ENCODE assay signal across 2 cellular contexts in the genomic region with DNA sequence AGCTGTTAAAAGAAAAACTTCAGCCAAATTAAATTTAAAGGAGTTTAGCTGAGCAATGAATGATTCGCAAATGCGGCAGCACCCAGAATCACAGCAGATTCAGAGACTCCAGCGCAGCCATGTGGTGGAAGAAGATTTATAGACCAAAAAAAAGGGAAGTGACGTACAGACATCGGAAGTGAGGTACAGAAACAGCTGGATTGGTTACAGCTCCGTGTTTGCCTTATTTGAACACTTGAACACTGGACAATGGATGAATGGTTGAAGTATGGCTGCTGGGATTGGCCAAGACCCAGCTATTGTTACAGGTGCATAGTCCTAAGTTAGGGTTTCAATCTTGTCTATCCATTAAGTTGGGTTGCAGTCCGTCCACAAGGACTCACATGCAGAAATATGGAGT.
TF ChIP-seq lines count a peak whose summit lies in the region.

No MANE protein-coding gene starts in this region.

TF ChIP-seq in HepG2, 621 proteins besides CTCF, POLR2A, EP300 and RAD21:
- TF ChIP-seq GABPA (IDR thresholded peaks at IDR 0.05; ENCODE audit: low read depth, low read length) (no peak), GABPA (CRISPR knock-in tag; IDR thresholded peaks at IDR 0.05; ENCODE audit: low read depth) (peak; percentile 31; the same call in 1 of the 2 replicates), ZNF768 (CRISPR knock-in tag; IDR thresholded peaks at IDR 0.05) (no peak)

TF ChIP-seq in WTC11, 78 proteins besides CTCF, POLR2A, EP300 and RAD21:
- TF ChIP-seq ZNF263 (CRISPR knock-in tag; IDR thresholded peaks at IDR 0.05; ENCODE audit: low read depth) (no peak), OVOL2 (CRISPR knock-in tag; IDR thresholded peaks at IDR 0.05; ENCODE audit: borderline replicate concordance) (no peak), ESRRA (CRISPR knock-in tag; IDR thresholded peaks at IDR 0.05; ENCODE audit: borderline replicate concordance) (no peak), NFE2L1 (CRISPR knock-in tag; IDR thresholded peaks at IDR 0.05) (no peak), NFYB (CRISPR knock-in tag; conservative IDR thresholded peaks at IDR 0.05; ENCODE audit: low read depth) (no peak), NR3C1 (CRISPR knock-in tag; conservative IDR thresholded peaks at IDR 0.05; ENCODE audit: low read depth) (no peak), PRRX2 (CRISPR knock-in tag; IDR thresholded peaks at IDR 0.05) (no peak), ATF1 (CRISPR knock-in tag; IDR thresholded peaks at IDR 0.05) (no peak), TEAD1 (CRISPR knock-in tag; IDR thresholded peaks at IDR 0.05) (no peak)
- TF ChIP-seq, protein P1, sequence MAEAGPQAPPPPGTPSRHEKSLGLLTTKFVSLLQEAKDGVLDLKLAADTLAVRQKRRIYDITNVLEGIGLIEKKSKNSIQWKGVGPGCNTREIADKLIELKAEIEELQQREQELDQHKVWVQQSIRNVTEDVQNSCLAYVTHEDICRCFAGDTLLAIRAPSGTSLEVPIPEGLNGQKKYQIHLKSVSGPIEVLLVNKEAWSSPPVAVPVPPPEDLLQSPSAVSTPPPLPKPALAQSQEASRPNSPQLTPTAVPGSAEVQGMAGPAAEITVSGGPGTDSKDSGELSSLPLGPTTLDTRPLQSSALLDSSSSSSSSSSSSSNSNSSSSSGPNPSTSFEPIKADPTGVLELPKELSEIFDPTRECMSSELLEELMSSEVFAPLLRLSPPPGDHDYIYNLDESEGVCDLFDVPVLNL (CRISPR knock-in tag; IDR thresholded peaks at IDR 0.05; ENCODE audit: borderline replicate concordance, low read depth): no peak
- TF ChIP-seq, protein P2, sequence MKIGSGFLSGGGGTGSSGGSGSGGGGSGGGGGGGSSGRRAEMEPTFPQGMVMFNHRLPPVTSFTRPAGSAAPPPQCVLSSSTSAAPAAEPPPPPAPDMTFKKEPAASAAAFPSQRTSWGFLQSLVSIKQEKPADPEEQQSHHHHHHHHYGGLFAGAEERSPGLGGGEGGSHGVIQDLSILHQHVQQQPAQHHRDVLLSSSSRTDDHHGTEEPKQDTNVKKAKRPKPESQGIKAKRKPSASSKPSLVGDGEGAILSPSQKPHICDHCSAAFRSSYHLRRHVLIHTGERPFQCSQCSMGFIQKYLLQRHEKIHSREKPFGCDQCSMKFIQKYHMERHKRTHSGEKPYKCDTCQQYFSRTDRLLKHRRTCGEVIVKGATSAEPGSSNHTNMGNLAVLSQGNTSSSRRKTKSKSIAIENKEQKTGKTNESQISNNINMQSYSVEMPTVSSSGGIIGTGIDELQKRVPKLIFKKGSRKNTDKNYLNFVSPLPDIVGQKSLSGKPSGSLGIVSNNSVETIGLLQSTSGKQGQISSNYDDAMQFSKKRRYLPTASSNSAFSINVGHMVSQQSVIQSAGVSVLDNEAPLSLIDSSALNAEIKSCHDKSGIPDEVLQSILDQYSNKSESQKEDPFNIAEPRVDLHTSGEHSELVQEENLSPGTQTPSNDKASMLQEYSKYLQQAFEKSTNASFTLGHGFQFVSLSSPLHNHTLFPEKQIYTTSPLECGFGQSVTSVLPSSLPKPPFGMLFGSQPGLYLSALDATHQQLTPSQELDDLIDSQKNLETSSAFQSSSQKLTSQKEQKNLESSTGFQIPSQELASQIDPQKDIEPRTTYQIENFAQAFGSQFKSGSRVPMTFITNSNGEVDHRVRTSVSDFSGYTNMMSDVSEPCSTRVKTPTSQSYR (CRISPR knock-in tag; IDR thresholded peaks at IDR 0.05): no peak
- TF ChIP-seq, protein P3, sequence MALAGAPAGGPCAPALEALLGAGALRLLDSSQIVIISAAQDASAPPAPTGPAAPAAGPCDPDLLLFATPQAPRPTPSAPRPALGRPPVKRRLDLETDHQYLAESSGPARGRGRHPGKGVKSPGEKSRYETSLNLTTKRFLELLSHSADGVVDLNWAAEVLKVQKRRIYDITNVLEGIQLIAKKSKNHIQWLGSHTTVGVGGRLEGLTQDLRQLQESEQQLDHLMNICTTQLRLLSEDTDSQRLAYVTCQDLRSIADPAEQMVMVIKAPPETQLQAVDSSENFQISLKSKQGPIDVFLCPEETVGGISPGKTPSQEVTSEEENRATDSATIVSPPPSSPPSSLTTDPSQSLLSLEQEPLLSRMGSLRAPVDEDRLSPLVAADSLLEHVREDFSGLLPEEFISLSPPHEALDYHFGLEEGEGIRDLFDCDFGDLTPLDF (CRISPR knock-in tag; IDR thresholded peaks at IDR 0.05): no peak
- TF ChIP-seq, protein P4, sequence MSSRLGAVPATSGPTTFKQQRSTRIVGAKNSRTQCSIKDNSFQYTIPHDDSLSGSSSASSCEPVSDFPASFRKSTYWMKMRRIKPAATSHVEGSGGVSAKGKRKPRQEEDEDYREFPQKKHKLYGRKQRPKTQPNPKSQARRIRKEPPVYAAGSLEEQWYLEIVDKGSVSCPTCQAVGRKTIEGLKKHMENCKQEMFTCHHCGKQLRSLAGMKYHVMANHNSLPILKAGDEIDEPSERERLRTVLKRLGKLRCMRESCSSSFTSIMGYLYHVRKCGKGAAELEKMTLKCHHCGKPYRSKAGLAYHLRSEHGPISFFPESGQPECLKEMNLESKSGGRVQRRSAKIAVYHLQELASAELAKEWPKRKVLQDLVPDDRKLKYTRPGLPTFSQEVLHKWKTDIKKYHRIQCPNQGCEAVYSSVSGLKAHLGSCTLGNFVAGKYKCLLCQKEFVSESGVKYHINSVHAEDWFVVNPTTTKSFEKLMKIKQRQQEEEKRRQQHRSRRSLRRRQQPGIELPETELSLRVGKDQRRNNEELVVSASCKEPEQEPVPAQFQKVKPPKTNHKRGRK (CRISPR knock-in tag; IDR thresholded peaks at IDR 0.05; ENCODE audit: borderline replicate concordance): no peak
